ENCODE assay signal across 1 cellular context in genomic region chr2:85414761-85415498, GRCh38.
TF ChIP-seq lines count a peak whose summit lies in the region.

No MANE protein-coding gene starts in this region.

TF ChIP-seq in K562, 482 proteins besides CTCF, POLR2A, EP300 and RAD21 (continued from another document and continues in another):
- TF ChIP-seq, protein P1, sequence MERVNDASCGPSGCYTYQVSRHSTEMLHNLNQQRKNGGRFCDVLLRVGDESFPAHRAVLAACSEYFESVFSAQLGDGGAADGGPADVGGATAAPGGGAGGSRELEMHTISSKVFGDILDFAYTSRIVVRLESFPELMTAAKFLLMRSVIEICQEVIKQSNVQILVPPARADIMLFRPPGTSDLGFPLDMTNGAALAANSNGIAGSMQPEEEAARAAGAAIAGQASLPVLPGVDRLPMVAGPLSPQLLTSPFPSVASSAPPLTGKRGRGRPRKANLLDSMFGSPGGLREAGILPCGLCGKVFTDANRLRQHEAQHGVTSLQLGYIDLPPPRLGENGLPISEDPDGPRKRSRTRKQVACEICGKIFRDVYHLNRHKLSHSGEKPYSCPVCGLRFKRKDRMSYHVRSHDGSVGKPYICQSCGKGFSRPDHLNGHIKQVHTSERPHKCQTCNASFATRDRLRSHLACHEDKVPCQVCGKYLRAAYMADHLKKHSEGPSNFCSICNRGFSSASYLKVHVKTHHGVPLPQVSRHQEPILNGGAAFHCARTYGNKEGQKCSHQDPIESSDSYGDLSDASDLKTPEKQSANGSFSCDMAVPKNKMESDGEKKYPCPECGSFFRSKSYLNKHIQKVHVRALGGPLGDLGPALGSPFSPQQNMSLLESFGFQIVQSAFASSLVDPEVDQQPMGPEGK (CRISPR knock-in tag; IDR thresholded peaks at IDR 0.05; ENCODE audit: borderline replicate concordance), result no peak
- TF ChIP-seq, protein P2, sequence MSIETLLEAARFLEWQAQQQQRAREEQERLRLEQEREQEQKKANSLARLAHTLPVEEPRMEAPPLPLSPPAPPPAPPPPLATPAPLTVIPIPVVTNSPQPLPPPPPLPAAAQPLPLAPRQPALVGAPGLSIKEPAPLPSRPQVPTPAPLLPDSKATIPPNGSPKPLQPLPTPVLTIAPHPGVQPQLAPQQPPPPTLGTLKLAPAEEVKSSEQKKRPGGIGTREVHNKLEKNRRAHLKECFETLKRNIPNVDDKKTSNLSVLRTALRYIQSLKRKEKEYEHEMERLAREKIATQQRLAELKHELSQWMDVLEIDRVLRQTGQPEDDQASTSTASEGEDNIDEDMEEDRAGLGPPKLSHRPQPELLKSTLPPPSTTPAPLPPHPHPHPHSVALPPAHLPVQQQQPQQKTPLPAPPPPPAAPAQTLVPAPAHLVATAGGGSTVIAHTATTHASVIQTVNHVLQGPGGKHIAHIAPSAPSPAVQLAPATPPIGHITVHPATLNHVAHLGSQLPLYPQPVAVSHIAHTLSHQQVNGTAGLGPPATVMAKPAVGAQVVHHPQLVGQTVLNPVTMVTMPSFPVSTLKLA (conservative IDR thresholded peaks at IDR 0.05), result no peak; a peak in 1 of 4 replicates
- TF ChIP-seq ARID1B (IDR thresholded peaks at IDR 0.05) (peak; percentile 48; the same call in 1 of the 2 replicates), ZNF511 (CRISPR knock-in tag; IDR thresholded peaks at IDR 0.05) (0 out of 2 replicates have a peak, but pooled peaks have one; percentile 68), ELF2 (CRISPR knock-in tag; IDR thresholded peaks at IDR 0.05) (no peak), ATF1 (CRISPR knock-in tag; IDR thresholded peaks at IDR 0.05) (no peak), ATF1 (tag; IDR thresholded peaks at IDR 0.05) (peak; percentile 40), JUN (IDR thresholded peaks at IDR 0.05; ENCODE audit: borderline replicate concordance, low read depth, low read length) (0 out of 2 replicates have a peak, but pooled peaks have one; percentile 15), JUN (CRISPR knock-in tag; IDR thresholded peaks at IDR 0.05; ENCODE audit: borderline replicate concordance) (no peak), JUND (IDR thresholded peaks at IDR 0.05; ENCODE audit: borderline replicate concordance, low read depth, low read length) (peak; percentile 78), JUND (tag; IDR thresholded peaks at IDR 0.05; ENCODE audit: borderline replicate concordance, low read depth, low read length) (peak; percentile 72; the same call in 1 of the 3 replicates), MCM7 (IDR thresholded peaks at IDR 0.05) (no peak), CREM (IDR thresholded peaks at IDR 0.05; ENCODE audit: low read depth) (peak; percentile 46), MAFG (tag; conservative IDR thresholded peaks at IDR 0.05) (peak; percentile 70), ZNF316 (IDR thresholded peaks at IDR 0.05) (peak; percentile 93), SIX5 (IDR thresholded peaks at IDR 0.05; ENCODE audit: borderline replicate concordance in 1 of 2, insufficient read depth in 1 of 2, low read depth in 1 of 2, low read length in 2 of 2) (no peak), C11orf30 (IDR thresholded peaks at IDR 0.05; ENCODE audit: low read depth) (peak; percentile 88), MTA3 (IDR thresholded peaks at IDR 0.05; ENCODE audit: borderline replicate concordance) (0 out of 2 replicates have a peak, but pooled peaks have one; percentile 46), TCF7L2 (IDR thresholded peaks at IDR 0.05; ENCODE audit: low read depth, low read length) (no peak), TAF9B (IDR thresholded peaks at IDR 0.05; ENCODE audit: partially characterized antibody) (no peak), MAFK (IDR thresholded peaks at IDR 0.05; ENCODE audit: low read length) (peak; percentile 68; the same call in 1 of the 2 replicates), CEBPB (tag; IDR thresholded peaks at IDR 0.05) (no peak), GTF2E2 (tag; IDR thresholded peaks at IDR 0.05) (no peak), HDAC2 (IDR thresholded peaks at IDR 0.05) (no peak), SRF (CRISPR knock-in tag; IDR thresholded peaks at IDR 0.05) (peak in 1 of 2 experiments; percentile 23; a peak in 1 of 4 replicates), ZKSCAN1 (IDR thresholded peaks at IDR 0.05; ENCODE audit: low read depth, low read length) (peak; percentile 73; the same call in 1 of the 2 replicates), ZNF766 (CRISPR knock-in tag; conservative IDR thresholded peaks at IDR 0.05) (peak; percentile 68), POLR3A (IDR thresholded peaks at IDR 0.05; ENCODE audit: borderline replicate concordance, extremely low read depth, insufficient read depth, insufficient read length) (no peak), GABPA (tag; conservative IDR thresholded peaks at IDR 0.05; ENCODE audit: low read depth) (peak; percentile 42; the same call in 1 of the 2 replicates), GATAD2A (IDR thresholded peaks at IDR 0.05) (0 out of 2 replicates have a peak, but pooled peaks have one; percentile 24), HMBOX1 (IDR thresholded peaks at IDR 0.05) (peak; percentile 70), KDM5B (IDR thresholded peaks at IDR 0.05; ENCODE audit: insufficient replicate concordance, low read depth, low read length) (no peak), SNIP1 (IDR thresholded peaks at IDR 0.05; ENCODE audit: low read depth) (no peak), MIER1 (IDR thresholded peaks at IDR 0.05; ENCODE audit: low read depth) (peak; percentile 39; the same call in 1 of the 2 replicates), MAFF (IDR thresholded peaks at IDR 0.05; ENCODE audit: low read length) (peak; percentile 61), ELF4 (CRISPR knock-in tag; IDR thresholded peaks at IDR 0.05) (peak; percentile 4; the same call in 1 of the 2 replicates), BHLHE40 (IDR thresholded peaks at IDR 0.05; ENCODE audit: low read length) (peak; percentile 5; the same call in 1 of the 2 replicates), TBP (optimal IDR thresholded peaks at IDR 0.05; ENCODE audit: low read depth, low read length) (peak; percentile 36), NR4A1 (CRISPR knock-in tag; IDR thresholded peaks at IDR 0.05) (no peak), NR4A1 (tag; IDR thresholded peaks at IDR 0.05) (peak; percentile 41; the same call in 1 of the 2 replicates)
- TF ChIP-seq, protein P3, sequence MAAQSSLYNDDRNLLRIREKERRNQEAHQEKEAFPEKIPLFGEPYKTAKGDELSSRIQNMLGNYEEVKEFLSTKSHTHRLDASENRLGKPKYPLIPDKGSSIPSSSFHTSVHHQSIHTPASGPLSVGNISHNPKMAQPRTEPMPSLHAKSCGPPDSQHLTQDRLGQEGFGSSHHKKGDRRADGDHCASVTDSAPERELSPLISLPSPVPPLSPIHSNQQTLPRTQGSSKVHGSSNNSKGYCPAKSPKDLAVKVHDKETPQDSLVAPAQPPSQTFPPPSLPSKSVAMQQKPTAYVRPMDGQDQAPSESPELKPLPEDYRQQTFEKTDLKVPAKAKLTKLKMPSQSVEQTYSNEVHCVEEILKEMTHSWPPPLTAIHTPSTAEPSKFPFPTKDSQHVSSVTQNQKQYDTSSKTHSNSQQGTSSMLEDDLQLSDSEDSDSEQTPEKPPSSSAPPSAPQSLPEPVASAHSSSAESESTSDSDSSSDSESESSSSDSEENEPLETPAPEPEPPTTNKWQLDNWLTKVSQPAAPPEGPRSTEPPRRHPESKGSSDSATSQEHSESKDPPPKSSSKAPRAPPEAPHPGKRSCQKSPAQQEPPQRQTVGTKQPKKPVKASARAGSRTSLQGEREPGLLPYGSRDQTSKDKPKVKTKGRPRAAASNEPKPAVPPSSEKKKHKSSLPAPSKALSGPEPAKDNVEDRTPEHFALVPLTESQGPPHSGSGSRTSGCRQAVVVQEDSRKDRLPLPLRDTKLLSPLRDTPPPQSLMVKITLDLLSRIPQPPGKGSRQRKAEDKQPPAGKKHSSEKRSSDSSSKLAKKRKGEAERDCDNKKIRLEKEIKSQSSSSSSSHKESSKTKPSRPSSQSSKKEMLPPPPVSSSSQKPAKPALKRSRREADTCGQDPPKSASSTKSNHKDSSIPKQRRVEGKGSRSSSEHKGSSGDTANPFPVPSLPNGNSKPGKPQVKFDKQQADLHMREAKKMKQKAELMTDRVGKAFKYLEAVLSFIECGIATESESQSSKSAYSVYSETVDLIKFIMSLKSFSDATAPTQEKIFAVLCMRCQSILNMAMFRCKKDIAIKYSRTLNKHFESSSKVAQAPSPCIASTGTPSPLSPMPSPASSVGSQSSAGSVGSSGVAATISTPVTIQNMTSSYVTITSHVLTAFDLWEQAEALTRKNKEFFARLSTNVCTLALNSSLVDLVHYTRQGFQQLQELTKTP (IDR thresholded peaks at IDR 0.05; ENCODE audit: low read depth in 1 of 2, partially characterized antibody in 2 of 2), result peak in 1 of 2 experiments; percentile 23
- TF ChIP-seq, protein P4, sequence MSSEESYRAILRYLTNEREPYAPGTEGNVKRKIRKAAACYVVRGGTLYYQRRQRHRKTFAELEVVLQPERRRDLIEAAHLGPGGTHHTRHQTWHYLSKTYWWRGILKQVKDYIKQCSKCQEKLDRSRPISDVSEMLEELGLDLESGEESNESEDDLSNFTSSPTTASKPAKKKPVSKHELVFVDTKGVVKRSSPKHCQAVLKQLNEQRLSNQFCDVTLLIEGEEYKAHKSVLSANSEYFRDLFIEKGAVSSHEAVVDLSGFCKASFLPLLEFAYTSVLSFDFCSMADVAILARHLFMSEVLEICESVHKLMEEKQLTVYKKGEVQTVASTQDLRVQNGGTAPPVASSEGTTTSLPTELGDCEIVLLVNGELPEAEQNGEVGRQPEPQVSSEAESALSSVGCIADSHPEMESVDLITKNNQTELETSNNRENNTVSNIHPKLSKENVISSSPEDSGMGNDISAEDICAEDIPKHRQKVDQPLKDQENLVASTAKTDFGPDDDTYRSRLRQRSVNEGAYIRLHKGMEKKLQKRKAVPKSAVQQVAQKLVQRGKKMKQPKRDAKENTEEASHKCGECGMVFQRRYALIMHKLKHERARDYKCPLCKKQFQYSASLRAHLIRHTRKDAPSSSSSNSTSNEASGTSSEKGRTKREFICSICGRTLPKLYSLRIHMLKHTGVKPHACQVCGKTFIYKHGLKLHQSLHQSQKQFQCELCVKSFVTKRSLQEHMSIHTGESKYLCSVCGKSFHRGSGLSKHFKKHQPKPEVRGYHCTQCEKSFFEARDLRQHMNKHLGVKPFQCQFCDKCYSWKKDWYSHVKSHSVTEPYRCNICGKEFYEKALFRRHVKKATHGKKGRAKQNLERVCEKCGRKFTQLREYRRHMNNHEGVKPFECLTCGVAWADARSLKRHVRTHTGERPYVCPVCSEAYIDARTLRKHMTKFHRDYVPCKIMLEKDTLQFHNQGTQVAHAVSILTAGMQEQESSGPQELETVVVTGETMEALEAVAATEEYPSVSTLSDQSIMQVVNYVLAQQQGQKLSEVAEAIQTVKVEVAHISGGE (CRISPR knock-in tag; IDR thresholded peaks at IDR 0.05), result peak in 1 of 3 experiments; percentile 41; a peak in 1 of 6 replicates
- TF ChIP-seq, protein P5, sequence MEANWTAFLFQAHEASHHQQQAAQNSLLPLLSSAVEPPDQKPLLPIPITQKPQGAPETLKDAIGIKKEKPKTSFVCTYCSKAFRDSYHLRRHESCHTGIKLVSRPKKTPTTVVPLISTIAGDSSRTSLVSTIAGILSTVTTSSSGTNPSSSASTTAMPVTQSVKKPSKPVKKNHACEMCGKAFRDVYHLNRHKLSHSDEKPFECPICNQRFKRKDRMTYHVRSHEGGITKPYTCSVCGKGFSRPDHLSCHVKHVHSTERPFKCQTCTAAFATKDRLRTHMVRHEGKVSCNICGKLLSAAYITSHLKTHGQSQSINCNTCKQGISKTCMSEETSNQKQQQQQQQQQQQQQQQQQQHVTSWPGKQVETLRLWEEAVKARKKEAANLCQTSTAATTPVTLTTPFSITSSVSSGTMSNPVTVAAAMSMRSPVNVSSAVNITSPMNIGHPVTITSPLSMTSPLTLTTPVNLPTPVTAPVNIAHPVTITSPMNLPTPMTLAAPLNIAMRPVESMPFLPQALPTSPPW (CRISPR knock-in tag; IDR thresholded peaks at IDR 0.05), result peak; percentile 51; the same call in 1 of the 2 replicates
- TF ChIP-seq, protein P6, sequence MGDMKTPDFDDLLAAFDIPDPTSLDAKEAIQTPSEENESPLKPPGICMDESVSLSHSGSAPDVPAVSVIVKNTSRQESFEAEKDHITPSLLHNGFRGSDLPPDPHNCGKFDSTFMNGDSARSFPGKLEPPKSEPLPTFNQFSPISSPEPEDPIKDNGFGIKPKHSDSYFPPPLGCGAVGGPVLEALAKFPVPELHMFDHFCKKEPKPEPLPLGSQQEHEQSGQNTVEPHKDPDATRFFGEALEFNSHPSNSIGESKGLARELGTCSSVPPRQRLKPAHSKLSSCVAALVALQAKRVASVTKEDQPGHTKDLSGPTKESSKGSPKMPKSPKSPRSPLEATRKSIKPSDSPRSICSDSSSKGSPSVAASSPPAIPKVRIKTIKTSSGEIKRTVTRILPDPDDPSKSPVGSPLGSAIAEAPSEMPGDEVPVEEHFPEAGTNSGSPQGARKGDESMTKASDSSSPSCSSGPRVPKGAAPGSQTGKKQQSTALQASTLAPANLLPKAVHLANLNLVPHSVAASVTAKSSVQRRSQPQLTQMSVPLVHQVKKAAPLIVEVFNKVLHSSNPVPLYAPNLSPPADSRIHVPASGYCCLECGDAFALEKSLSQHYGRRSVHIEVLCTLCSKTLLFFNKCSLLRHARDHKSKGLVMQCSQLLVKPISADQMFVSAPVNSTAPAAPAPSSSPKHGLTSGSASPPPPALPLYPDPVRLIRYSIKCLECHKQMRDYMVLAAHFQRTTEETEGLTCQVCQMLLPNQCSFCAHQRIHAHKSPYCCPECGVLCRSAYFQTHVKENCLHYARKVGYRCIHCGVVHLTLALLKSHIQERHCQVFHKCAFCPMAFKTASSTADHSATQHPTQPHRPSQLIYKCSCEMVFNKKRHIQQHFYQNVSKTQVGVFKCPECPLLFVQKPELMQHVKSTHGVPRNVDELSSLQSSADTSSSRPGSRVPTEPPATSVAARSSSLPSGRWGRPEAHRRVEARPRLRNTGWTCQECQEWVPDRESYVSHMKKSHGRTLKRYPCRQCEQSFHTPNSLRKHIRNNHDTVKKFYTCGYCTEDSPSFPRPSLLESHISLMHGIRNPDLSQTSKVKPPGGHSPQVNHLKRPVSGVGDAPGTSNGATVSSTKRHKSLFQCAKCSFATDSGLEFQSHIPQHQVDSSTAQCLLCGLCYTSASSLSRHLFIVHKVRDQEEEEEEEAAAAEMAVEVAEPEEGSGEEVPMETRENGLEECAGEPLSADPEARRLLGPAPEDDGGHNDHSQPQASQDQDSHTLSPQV (IDR thresholded peaks at IDR 0.05), result peak; percentile 78; the same call in 1 of the 2 replicates
- TF ChIP-seq, protein P7, sequence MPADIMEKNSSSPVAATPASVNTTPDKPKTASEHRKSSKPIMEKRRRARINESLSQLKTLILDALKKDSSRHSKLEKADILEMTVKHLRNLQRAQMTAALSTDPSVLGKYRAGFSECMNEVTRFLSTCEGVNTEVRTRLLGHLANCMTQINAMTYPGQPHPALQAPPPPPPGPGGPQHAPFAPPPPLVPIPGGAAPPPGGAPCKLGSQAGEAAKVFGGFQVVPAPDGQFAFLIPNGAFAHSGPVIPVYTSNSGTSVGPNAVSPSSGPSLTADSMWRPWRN (IDR thresholded peaks at IDR 0.05; ENCODE audit: low read depth), result 0 out of 2 replicates have a peak, but pooled peaks have one; percentile 22
